ENCODE assay signal across 23 cellular contexts in genomic region chr15:76837474-76837873, GRCh38.
"Had no signal": no experiment of that assay in that cellular context is flagged by ENCODE, and none has a peak within 500 bp of the region (broad histone marks: within the 10 kb centered on the region; RNA-seq: fewer than 3 reads in every experiment).

No MANE protein-coding gene starts in this region.

- DNase-seq: activated CD4-positive, alpha-beta T cell treated with anti-CD3 and anti-CD28 coated beads for 4 hours; activated CD4-positive, CD25-positive, alpha-beta regulatory T cell; activated CD8-positive, alpha-beta memory T cell treated with anti-CD3 and anti-CD28 coated beads, Interleukin-2, amount 50 U/mL, for 4 hours; activated CD8-positive, alpha-beta T cell treated with anti-CD3 and anti-CD28 coated beads for 36 hours; activated gamma-delta T cell; activated naive CD4-positive, alpha-beta T cell treated with anti-CD3 and anti-CD28 coated beads for 36 hours; activated T-cell treated with anti-CD3 and anti-CD28 coated beads, Interleukin-2, amount 50 U/mL, for 1 hour; caudate nucleus; NCI-H1092; NCI-H1417 treated with DMSO at 0.1 percent for 48 hours; NCI-H1694; NCI-H2029; NCI-H2107; NCI-H2171 treated with DMSO at 0.1 percent for 48 hours; NCI-H226; NCI-H69; NK-92 treated with Interleukin-12 subunit alpha and Interleukin-12 subunit beta, amount 100 ng/mL, for 24 hours; OCI-M1; Right ventricle myocardium superior; SJCRH30; SK-N-SH; T-helper 1 cell had no signal

- ATAC-seq: activated CD8-positive, alpha-beta T cell treated with anti-CD3 and anti-CD28 coated beads for 36 hours; Panc1 had no signal
